1 cellular context compared by ENCODE assay signal in the genomic region with DNA sequence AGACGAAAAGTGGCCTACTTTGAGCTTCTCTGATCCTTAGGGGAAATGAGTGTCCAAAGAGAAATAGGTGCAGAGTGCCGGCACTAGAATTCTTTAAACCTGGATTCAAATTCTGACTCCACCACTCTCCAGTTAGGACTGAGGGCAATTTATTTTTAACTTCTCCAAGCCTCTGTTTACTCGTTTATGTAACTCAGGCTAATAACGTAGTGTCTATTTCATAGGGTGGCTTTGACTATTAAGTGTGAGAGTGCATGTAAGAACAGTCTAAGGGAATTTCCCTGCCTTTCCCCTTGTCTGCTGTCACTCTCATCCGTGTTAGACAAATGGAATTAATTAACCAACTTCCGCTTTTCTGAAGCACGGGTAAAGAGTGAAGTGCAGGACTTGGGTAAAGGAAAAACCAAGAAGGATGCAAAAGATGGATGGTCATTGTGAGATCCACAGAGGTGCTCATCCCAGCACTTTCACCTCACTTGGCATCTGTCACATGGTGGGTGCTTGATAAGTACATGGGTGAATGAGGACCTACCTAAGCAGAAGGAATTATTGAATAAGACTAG.
TF ChIP-seq lines count a peak whose summit lies in the region.

No MANE protein-coding gene starts in this region.

TF ChIP-seq in GM12878, 131 proteins besides CTCF, POLR2A, EP300 and RAD21 (continued from another document):
- no peak for TF ChIP-seq ZBTB11 (CRISPR knock-in tag; IDR thresholded peaks at IDR 0.05)
- TF ChIP-seq BRCA1 (IDR thresholded peaks at IDR 0.05; ENCODE audit: low read depth, low read length) = no peak
- peak; percentile 23; the same call in 1 of the 2 replicates for TF ChIP-seq SMAD5 (IDR thresholded peaks at IDR 0.05; ENCODE audit: low read depth)
- TF ChIP-seq STAT1 (conservative IDR thresholded peaks at IDR 0.05) = no peak
- TF ChIP-seq, protein P1, sequence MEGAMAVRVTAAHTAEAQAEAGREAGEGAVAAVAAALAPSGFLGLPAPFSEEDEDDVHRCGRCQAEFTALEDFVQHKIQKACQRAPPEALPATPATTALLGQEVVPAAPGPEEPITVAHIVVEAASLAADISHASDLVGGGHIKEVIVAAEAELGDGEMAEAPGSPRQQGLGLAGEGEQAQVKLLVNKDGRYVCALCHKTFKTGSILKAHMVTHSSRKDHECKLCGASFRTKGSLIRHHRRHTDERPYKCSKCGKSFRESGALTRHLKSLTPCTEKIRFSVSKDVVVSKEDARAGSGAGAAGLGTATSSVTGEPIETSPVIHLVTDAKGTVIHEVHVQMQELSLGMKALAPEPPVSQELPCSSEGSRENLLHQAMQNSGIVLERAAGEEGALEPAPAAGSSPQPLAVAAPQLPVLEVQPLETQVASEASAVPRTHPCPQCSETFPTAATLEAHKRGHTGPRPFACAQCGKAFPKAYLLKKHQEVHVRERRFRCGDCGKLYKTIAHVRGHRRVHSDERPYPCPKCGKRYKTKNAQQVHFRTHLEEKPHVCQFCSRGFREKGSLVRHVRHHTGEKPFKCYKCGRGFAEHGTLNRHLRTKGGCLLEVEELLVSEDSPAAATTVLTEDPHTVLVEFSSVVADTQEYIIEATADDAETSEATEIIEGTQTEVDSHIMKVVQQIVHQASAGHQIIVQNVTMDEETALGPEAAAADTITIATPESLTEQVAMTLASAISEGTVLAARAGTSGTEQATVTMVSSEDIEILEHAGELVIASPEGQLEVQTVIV (IDR thresholded peaks at IDR 0.05; ENCODE audit: borderline replicate concordance, partially characterized antibody) = no peak
- peak; percentile 49 for TF ChIP-seq ATF7 (IDR thresholded peaks at IDR 0.05; ENCODE audit: low read depth)
- no peak for TF ChIP-seq SUPT20H (IDR thresholded peaks at IDR 0.05; ENCODE audit: borderline replicate concordance, control insufficient read depth, low read depth, low read length)
- TF ChIP-seq ATF2 (IDR thresholded peaks at IDR 0.05; ENCODE audit: low read length) = peak; percentile 36; the same call in 1 of the 2 replicates
- TF ChIP-seq, protein P2, sequence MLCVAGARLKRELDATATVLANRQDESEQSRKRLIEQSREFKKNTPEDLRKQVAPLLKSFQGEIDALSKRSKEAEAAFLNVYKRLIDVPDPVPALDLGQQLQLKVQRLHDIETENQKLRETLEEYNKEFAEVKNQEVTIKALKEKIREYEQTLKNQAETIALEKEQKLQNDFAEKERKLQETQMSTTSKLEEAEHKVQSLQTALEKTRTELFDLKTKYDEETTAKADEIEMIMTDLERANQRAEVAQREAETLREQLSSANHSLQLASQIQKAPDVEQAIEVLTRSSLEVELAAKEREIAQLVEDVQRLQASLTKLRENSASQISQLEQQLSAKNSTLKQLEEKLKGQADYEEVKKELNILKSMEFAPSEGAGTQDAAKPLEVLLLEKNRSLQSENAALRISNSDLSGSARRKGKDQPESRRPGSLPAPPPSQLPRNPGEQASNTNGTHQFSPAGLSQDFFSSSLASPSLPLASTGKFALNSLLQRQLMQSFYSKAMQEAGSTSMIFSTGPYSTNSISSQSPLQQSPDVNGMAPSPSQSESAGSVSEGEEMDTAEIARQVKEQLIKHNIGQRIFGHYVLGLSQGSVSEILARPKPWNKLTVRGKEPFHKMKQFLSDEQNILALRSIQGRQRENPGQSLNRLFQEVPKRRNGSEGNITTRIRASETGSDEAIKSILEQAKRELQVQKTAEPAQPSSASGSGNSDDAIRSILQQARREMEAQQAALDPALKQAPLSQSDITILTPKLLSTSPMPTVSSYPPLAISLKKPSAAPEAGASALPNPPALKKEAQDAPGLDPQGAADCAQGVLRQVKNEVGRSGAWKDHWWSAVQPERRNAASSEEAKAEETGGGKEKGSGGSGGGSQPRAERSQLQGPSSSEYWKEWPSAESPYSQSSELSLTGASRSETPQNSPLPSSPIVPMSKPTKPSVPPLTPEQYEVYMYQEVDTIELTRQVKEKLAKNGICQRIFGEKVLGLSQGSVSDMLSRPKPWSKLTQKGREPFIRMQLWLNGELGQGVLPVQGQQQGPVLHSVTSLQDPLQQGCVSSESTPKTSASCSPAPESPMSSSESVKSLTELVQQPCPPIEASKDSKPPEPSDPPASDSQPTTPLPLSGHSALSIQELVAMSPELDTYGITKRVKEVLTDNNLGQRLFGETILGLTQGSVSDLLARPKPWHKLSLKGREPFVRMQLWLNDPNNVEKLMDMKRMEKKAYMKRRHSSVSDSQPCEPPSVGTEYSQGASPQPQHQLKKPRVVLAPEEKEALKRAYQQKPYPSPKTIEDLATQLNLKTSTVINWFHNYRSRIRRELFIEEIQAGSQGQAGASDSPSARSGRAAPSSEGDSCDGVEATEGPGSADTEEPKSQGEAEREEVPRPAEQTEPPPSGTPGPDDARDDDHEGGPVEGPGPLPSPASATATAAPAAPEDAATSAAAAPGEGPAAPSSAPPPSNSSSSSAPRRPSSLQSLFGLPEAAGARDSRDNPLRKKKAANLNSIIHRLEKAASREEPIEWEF (IDR thresholded peaks at IDR 0.05; ENCODE audit: insufficient replicate concordance, low read depth, low read length) = no peak
- TF ChIP-seq BACH1 (IDR thresholded peaks at IDR 0.05; ENCODE audit: borderline replicate concordance) = peak; percentile 61
- peak; percentile 75 for TF ChIP-seq IKZF2 (IDR thresholded peaks at IDR 0.05)
- peak; percentile 64 for TF ChIP-seq DPF2 (IDR thresholded peaks at IDR 0.05)
- peak; percentile 34; the same call in 1 of the 2 replicates for TF ChIP-seq TCF12 (IDR thresholded peaks at IDR 0.05; ENCODE audit: low read depth, low read length)
- peak; percentile 81; the same call in 1 of the 2 replicates for TF ChIP-seq FOXM1 (IDR thresholded peaks at IDR 0.05; ENCODE audit: low read depth, low read length)
- TF ChIP-seq, protein P3, sequence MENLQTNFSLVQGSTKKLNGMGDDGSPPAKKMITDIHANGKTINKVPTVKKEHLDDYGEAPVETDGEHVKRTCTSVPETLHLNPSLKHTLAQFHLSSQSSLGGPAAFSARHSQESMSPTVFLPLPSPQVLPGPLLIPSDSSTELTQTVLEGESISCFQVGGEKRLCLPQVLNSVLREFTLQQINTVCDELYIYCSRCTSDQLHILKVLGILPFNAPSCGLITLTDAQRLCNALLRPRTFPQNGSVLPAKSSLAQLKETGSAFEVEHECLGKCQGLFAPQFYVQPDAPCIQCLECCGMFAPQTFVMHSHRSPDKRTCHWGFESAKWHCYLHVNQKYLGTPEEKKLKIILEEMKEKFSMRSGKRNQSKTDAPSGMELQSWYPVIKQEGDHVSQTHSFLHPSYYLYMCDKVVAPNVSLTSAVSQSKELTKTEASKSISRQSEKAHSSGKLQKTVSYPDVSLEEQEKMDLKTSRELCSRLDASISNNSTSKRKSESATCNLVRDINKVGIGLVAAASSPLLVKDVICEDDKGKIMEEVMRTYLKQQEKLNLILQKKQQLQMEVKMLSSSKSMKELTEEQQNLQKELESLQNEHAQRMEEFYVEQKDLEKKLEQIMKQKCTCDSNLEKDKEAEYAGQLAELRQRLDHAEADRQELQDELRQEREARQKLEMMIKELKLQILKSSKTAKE (IDR thresholded peaks at IDR 0.05; ENCODE audit: low read depth, poor library complexity, severe bottlenecking) = peak; percentile 92
- TF ChIP-seq, protein P4, sequence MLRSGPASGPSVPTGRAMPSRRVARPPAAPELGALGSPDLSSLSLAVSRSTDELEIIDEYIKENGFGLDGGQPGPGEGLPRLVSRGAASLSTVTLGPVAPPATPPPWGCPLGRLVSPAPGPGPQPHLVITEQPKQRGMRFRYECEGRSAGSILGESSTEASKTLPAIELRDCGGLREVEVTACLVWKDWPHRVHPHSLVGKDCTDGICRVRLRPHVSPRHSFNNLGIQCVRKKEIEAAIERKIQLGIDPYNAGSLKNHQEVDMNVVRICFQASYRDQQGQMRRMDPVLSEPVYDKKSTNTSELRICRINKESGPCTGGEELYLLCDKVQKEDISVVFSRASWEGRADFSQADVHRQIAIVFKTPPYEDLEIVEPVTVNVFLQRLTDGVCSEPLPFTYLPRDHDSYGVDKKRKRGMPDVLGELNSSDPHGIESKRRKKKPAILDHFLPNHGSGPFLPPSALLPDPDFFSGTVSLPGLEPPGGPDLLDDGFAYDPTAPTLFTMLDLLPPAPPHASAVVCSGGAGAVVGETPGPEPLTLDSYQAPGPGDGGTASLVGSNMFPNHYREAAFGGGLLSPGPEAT (IDR thresholded peaks at IDR 0.05; ENCODE audit: low read depth) = peak; percentile 79
- peak; percentile 19; the same call in 1 of the 2 replicates for TF ChIP-seq POLR2AphosphoS5 (IDR thresholded peaks at IDR 0.05; ENCODE audit: low read length)
TF ChIP-seq in GM12878: peak in this region for 33.
